In genomic region chr5:39121922-39122321, GRCh38 we compare ENCODE assay signal across 1 cellular context.
TF ChIP-seq lines count a peak whose summit lies in the region.

No MANE protein-coding gene starts in this region.

TF ChIP-seq in K562, 482 proteins besides CTCF, POLR2A, EP300 and RAD21 (continued from another document):
- no peak for TF ChIP-seq AFF4 (CRISPR knock-in tag; IDR thresholded peaks at IDR 0.05)
- TF ChIP-seq HBP1 (CRISPR knock-in tag; IDR thresholded peaks at IDR 0.05): no peak
- no peak for TF ChIP-seq ZBTB5 (IDR thresholded peaks at IDR 0.05)
- TF ChIP-seq PHB (CRISPR knock-in tag; IDR thresholded peaks at IDR 0.05): no peak
- TF ChIP-seq KAT2B (IDR thresholded peaks at IDR 0.05; ENCODE audit: low read depth, low read length): no peak
- no peak for TF ChIP-seq ILF3 (IDR thresholded peaks at IDR 0.05; ENCODE audit: borderline replicate concordance)
- no peak for TF ChIP-seq MAZ (CRISPR knock-in tag; conservative IDR thresholded peaks at IDR 0.05 in 1 of 2, IDR thresholded peaks at IDR 0.05 in 1 of 2)
- no peak for TF ChIP-seq CREB3L1 (IDR thresholded peaks at IDR 0.05; ENCODE audit: borderline replicate concordance, low read depth)
- TF ChIP-seq ZNF766 (CRISPR knock-in tag; conservative IDR thresholded peaks at IDR 0.05): no peak
- peak; percentile 51 to 57; a peak in 1 of 4 replicates for TF ChIP-seq KDM1A (IDR thresholded peaks at IDR 0.05)
- TF ChIP-seq RBM39 (optimal IDR thresholded peaks at IDR 0.05; ENCODE audit: low read depth, low read length): no peak
- TF ChIP-seq TRIM24 (IDR thresholded peaks at IDR 0.05): no peak
- TF ChIP-seq ZNF24 (IDR thresholded peaks at IDR 0.05): 0 out of 2 replicates have a peak, but pooled peaks have one; percentile 25
- no peak for TF ChIP-seq DPF2 (IDR thresholded peaks at IDR 0.05)
- TF ChIP-seq SETDB1 (IDR thresholded peaks at IDR 0.05; ENCODE audit: low read length): no peak
